8 cellular contexts compared by ENCODE assay signal in genomic region chr5:35651002-35651756, GRCh38. TPM values are rescaled to one million over a fixed set of nuclear protein-coding genes. Genes with fewer than 3 reads are reported as not detected.
DNase-seq lines count a peak whose midpoint lies in the region; ATAC-seq, FAIRE-seq and TF ChIP-seq lines count a peak whose summit lies in the region.

No MANE protein-coding gene starts in this region.

- H3K4me3 ChIP-seq in epithelial cell of proximal tubule (ENCODE audit: low read depth, low read length) = no peak overlapping the region

- DNase-seq in A172 (ENCODE audit: low spot score) = peak; percentile 52
- DNase-seq in GM12891 (ENCODE audit: insufficient read length, low spot score) = peak; percentile 2
- DNase-seq in NAMALWA (ENCODE audit: low spot score) = peak; percentile 79
- DNase-seq in activated CD8-positive, alpha-beta memory T cell treated with anti-CD3 and anti-CD28 coated beads for 1 hour (ENCODE audit: extremely low read depth in 1 of 2, low read depth in 1 of 2) = peak; percentile 19 to 28
- DNase-seq in epithelial cell of proximal tubule (ENCODE audit: low read depth) = no peak
- peak; percentile 32 for DNase-seq in putamen (ENCODE audit: low spot score)
- no peak for DNase-seq in D721Med (ENCODE audit: insufficient read length, low spot score)

- no peak for TF ChIP-seq POLR2A in GM12891 (IDR thresholded peaks at IDR 0.05; ENCODE audit: low read depth, low read length)

- ATAC-seq in GM19023 (IDR thresholded peaks at IDR 0.05; ENCODE audit: unreplicated experiment) = no peak

- TF ChIP-seq CTCF in epithelial cell of proximal tubule (conservative IDR thresholded peaks at IDR 0.05; ENCODE audit: low read depth, low read length) (peak; percentile 74), D721Med (IDR thresholded peaks at IDR 0.05; ENCODE audit: insufficient read depth, missing control alignments) (no peak)

- FAIRE-seq in GM12891 (lab: Jason Lieb, UNC) (no peak), D721Med (lab: Jason Lieb, UNC) (no peak)

TF ChIP-seq in GM12891, 5 proteins besides CTCF, POLR2A, EP300 and RAD21:
- TF ChIP-seq TAF1 (IDR thresholded peaks at IDR 0.05; ENCODE audit: low read depth, low read length) (no peak), SPI1 (IDR thresholded peaks at IDR 0.05; ENCODE audit: low read depth, low read length) (no peak), POLR2AphosphoS5 (IDR thresholded peaks at IDR 0.05; ENCODE audit: low read depth, low read length) (no peak), PAX5 (IDR thresholded peaks at IDR 0.05; ENCODE audit: insufficient read depth, low read length, severe bottlenecking) (no peak), POU2F2 (IDR thresholded peaks at IDR 0.05; ENCODE audit: low read depth, low read length) (no peak)

RNA-seq across cellular contexts. Expression of gene SPEF2, which starts 33.5 kb away (rescaled TPM):
- total RNA-seq in A172 (2014; rRNA removed; shearing (Covaris generic)) = 2.4 and 15.6 TPM in 2 replicates
- 0.12 TPM for polyA plus RNA-seq in GM12891 (2012; ENCODE audit: low read depth, missing spikeins)
- 0.87 and 2.3 TPM in 2 replicates for total RNA-seq in epithelial cell of proximal tubule

Comparison
In these comparisons a context has a peak if more than half of its experiments do, and no peak if none do; other contexts are left out.
1. DNase-seq: peak in A172 (single experiment), GM12891 (single experiment), NAMALWA (single experiment), activated CD8-positive, alpha-beta memory T cell treated with anti-CD3 and anti-CD28 coated beads for 1 hour (2 of 2) and putamen (single experiment); none in epithelial cell of proximal tubule (single experiment) and D721Med (single experiment).